Comparison of ENCODE assay signal across 21 cellular contexts in the genomic region with DNA sequence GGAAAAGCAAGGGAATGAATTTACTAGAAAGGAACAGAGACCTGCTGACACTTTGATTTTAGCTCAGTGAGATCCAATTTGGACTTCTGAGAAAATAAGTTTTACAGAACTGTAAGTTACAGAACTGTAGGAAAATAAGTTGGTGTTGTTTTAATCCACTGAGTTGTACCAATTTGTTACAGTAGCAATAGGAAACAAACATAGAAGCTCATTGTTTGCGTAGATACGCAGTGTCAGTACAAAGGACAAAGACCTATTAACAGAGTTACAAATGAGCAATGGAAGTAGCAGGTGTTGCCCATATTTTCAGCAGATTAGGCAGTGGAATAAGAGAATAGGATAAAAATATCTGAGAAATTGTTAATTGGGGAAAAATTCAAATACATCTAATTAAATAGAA.
DNase-seq lines count a peak whose midpoint lies in the region; ATAC-seq and TF ChIP-seq lines count a peak whose summit lies in the region.
"Had no signal": no experiment of that assay in that cellular context is flagged by ENCODE, and none has a peak within 500 bp of the region (broad histone marks: within the 10 kb centered on the region; RNA-seq: fewer than 3 reads in every experiment).

No MANE protein-coding gene starts in this region.

- peak in 1 of 56 donors; percentile 8 for TF ChIP-seq CTCF in dorsolateral prefrontal cortex (IDR thresholded peaks at IDR 0.05 in 54 of 56, conservative IDR thresholded peaks at IDR 0.05 in 2 of 56; ENCODE audit: low read depth in 1 of 56, partially characterized antibody in 56 of 56)
- TF ChIP-seq CTCF in testis (IDR thresholded peaks at IDR 0.05): no peak

- H3K36me3 ChIP-seq in testis (ENCODE audit: low read depth, missing control alignments): no peaks in the 10 kb centered on the region
- H3K36me3 ChIP-seq: BE2C, MG63 had no signal

- H3K4me1 ChIP-seq in testis: no peaks in the 10 kb centered on the region
- H3K4me1 ChIP-seq: BE2C had no signal

- intact Hi-C loops in dorsolateral prefrontal cortex (cut with DNase I) (no loop called here), testis (cut with DNase I; ENCODE audit: low total_unique reads) (no loop called here)

- TF ChIP-seq POLR2A in testis (IDR thresholded peaks at IDR 0.05): no peak

- peak overlapping the region in 53 of 59 donors; percentile 12 to 94 (median 75) for H3K27ac ChIP-seq in dorsolateral prefrontal cortex
- H3K27ac ChIP-seq in testis: peak overlapping the region; percentile 59 to 72
- H3K27ac ChIP-seq: RWPE1 had no signal

- 28 to 41% methylated on average over 2 of the region's 2 CpGs for WGBS in testis, 2 donors

- no peak overlapping the region for H3K4me3 ChIP-seq in dorsolateral prefrontal cortex
- no peak overlapping the region for H3K4me3 ChIP-seq in testis
- H3K4me3 ChIP-seq: GM12878, K562, MG63 had no signal

- no peak for ATAC-seq in HG03521 (IDR thresholded peaks at IDR 0.05; ENCODE audit: unreplicated experiment)
- ATAC-seq in GM21526 (IDR thresholded peaks at IDR 0.05; ENCODE audit: low FRiP score, unreplicated experiment): no peak
- ATAC-seq: GM12878, HepG2, K562 had no signal

- peak; percentile 8 for DNase-seq in NCI-H1048 (lab: John Stamatoyannopoulos, UW)
- DNase-seq in dorsolateral prefrontal cortex: no peak
- DNase-seq in midbrain (lab: John Stamatoyannopoulos, UW): peak; percentile 53
- DNase-seq in testis: no peak
- no peak for DNase-seq in hepatic stellate cell (ENCODE audit: low spot score)
- DNase-seq: BE2C, DMS79, H7, MG63, NCI-H1417 treated with DMSO at 0.1 percent for 48 hours, NCI-H187, NCI-H2107, NCI-H446 treated with DMSO at 0.1 percent for 48 hours, SHP77 treated with DMSO at 0.1 percent for 48 hours, SK-N-SH had no signal

- no peaks in the 10 kb centered on the region for H3K9me3 ChIP-seq in testis
- H3K9me3 ChIP-seq: BE2C, MG63, SK-N-SH had no signal

- H3K27me3 ChIP-seq in dorsolateral prefrontal cortex: no peaks in the 10 kb centered on the region
- no peaks in the 10 kb centered on the region for H3K27me3 ChIP-seq in testis
- H3K27me3 ChIP-seq: BE2C, MG63 had no signal

Comparison
In these comparisons a context has a peak if more than half of its experiments do, and no peak if none do; other contexts are left out.
1. DNase-seq: peak in NCI-H1048 (single experiment) and midbrain (single experiment); none in dorsolateral prefrontal cortex (0 of 10), testis (single experiment) and hepatic stellate cell (single experiment).